8 cellular contexts compared by ENCODE assay signal in the genomic region with DNA sequence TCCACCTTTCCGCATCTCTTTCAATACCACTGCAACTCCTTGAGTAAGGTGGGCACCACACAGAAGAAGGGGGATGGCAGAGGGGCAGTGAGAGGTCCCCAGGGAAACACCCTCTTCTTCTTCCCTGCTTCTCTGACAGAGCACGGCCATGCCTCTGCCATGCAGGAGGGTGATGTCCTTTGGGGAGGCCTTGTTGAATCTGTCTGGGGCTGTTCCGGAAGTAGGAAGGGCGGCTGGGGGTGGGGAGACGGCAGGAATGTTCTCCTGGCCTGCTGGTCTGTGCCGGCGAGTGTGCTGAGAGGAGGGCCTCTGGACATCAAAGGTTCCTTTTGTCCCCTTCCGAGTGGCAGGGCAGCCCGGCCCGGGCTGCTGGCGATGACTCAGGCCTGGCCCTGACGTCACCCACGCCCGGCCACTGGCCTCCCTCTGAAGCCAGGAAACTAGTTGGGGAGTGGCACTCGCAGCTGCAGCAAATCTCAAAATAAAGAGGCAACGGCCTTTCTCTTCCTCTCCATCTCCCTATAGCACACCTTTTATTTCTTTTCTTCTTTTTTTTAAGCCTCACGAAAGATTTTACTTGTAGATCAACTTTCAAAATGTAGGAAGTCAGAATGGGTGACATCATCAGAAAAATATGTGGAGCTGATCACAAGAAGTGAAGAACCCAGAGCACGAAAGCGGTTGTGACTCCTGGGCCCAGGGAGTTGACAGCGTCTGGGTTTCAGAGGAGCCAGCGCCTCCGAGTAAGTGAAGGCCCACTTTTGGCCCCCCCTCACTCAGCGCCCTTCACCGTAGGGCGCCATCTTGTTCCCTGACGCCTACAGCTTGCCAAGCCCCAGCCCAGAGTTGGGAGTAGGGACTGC. TPM values are rescaled to one million over a fixed set of nuclear protein-coding genes. Genes with fewer than 3 reads are reported as not detected.
DNase-seq lines count a peak whose midpoint lies in the region; ATAC-seq and TF ChIP-seq lines count a peak whose summit lies in the region.

A gene with protein sequence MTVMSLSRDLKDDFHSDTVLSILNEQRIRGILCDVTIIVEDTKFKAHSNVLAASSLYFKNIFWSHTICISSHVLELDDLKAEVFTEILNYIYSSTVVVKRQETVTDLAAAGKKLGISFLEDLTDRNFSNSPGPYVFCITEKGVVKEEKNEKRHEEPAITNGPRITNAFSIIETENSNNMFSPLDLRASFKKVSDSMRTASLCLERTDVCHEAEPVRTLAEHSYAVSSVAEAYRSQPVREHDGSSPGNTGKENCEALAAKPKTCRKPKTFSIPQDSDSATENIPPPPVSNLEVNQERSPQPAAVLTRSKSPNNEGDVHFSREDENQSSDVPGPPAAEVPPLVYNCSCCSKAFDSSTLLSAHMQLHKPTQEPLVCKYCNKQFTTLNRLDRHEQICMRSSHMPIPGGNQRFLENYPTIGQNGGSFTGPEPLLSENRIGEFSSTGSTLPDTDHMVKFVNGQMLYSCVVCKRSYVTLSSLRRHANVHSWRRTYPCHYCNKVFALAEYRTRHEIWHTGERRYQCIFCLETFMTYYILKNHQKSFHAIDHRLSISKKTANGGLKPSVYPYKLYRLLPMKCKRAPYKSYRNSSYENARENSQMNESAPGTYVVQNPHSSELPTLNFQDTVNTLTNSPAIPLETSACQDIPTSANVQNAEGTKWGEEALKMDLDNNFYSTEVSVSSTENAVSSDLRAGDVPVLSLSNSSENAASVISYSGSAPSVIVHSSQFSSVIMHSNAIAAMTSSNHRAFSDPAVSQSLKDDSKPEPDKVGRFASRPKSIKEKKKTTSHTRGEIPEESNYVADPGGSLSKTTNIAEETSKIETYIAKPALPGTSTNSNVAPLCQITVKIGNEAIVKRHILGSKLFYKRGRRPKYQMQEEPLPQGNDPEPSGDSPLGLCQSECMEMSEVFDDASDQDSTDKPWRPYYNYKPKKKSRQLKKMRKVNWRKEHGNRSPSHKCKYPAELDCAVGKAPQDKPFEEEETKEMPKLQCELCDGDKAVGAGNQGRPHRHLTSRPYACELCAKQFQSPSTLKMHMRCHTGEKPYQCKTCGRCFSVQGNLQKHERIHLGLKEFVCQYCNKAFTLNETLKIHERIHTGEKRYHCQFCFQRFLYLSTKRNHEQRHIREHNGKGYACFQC (N-terminal part only) (plus strand): TSS at position 443 of the 863 bp plus-strand sequence. CDS start 73,885 bp downstream, outside the sequence.

- TF ChIP-seq CTCF in heart left ventricle (IDR thresholded peaks at IDR 0.05) = no peak
- no peak for TF ChIP-seq CTCF in osteoblast (IDR thresholded peaks at IDR 0.05; ENCODE audit: extremely low read depth, low read depth, low read length)

- peak within 1 kb of the TSS; percentile 77 for H3K4me2 ChIP-seq in osteoblast (ENCODE audit: insufficient read depth, low read length)

- H3K36me3 ChIP-seq in heart left ventricle = peaks cover 0 to 27% (median 7%) of the 10 kb centered on the region in 9 donors
- peaks cover 15% of the 10 kb centered on the region for H3K36me3 ChIP-seq in osteoblast (ENCODE audit: insufficient read depth, low read length)

- peak; percentile 92 to 96 (median 95) for ATAC-seq in heart left ventricle
- ATAC-seq in HG03039 (IDR thresholded peaks at IDR 0.05; ENCODE audit: unreplicated experiment) = no peak
- ATAC-seq in GM21786 (IDR thresholded peaks at IDR 0.05; ENCODE audit: unreplicated experiment) = no peak

- H2AFZ ChIP-seq in osteoblast (ENCODE audit: low read length) = no peak within 1 kb of the TSS

- H3K9me3 ChIP-seq in heart left ventricle (peaks cover 0 to 11% (median 2%) of the 10 kb centered on the region in 12 donors), osteoblast (ENCODE audit: low read depth, low read length) (no peaks in the 10 kb centered on the region)

- DNase-seq in COLO829 (ENCODE audit: low spot score) = peak; percentile 98
- peak; percentile 48 for DNase-seq in HuH-7.5 (ENCODE audit: low spot score)
- peak; percentile 88 for DNase-seq in amniotic epithelial cell (ENCODE audit: low read depth)
- DNase-seq in heart left ventricle = peak; percentile 91 to 98 (median 93)
- peak; percentile 90 for DNase-seq in osteoblast (ENCODE audit: insufficient read length, low spot score, missing footprints)
- DNase-seq in cerebellar cortex (ENCODE audit: low spot score) = no peak

- no peaks in the 10 kb centered on the region for H4K20me1 ChIP-seq in osteoblast (ENCODE audit: insufficient read depth, low read length)

- H3K27me3 ChIP-seq in heart left ventricle (no peaks in the 10 kb centered on the region), osteoblast (ENCODE audit: insufficient read depth, low read length) (no peaks in the 10 kb centered on the region)

- H3K27ac ChIP-seq in heart left ventricle = peak within 1 kb of the TSS; percentile 87 to 97 (median 94)
- peak within 1 kb of the TSS; percentile 99 for H3K27ac ChIP-seq in osteoblast (ENCODE audit: low read depth, low read length)

- peak in 1 of 2 donors; percentile 88 for TF ChIP-seq POLR2A in heart left ventricle (IDR thresholded peaks at IDR 0.05)

- WGBS in heart left ventricle, 4 donors = 17 to 27% (median 19%) methylated on average over 26 of the region's 26 CpGs

- H3K4me3 ChIP-seq in heart left ventricle = peak within 1 kb of the TSS; percentile 3 to 54 (median 44)
- peak within 1 kb of the TSS; percentile 62 for H3K4me3 ChIP-seq in osteoblast (ENCODE audit: insufficient read depth, low read length)

- intact Hi-C loops in heart left ventricle (cut with DNase I) = loop anchor here (2.0 to 10.0 kb wide), 8 partner anchors 34 to 197 kb away; no protein-coding TSS in a partner anchor

- H3K79me2 ChIP-seq in osteoblast (ENCODE audit: insufficient read depth, low read length) = peaks cover 29% of the 10 kb centered on the region

- H3K4me1 ChIP-seq in heart left ventricle (peaks cover 12 to 64% (median 42%) of the 10 kb centered on the region in 12 donors), osteoblast (ENCODE audit: insufficient read depth, low read length) (peaks cover 60% of the 10 kb centered on the region)

RNA-seq across cellular contexts. Expression of the gene that starts here (rescaled TPM):
- 100 to 1,000 TPM in 7 of 9 donors, 10 to 100 TPM in 2; 97.5 to 189 (median 128) TPM for total RNA-seq in heart left ventricle
- 10 to 100 TPM; 15.5 to 88.1 TPM for polyA plus RNA-seq in heart left ventricle
- 181 and 196 TPM in 2 replicates for total RNA-seq in osteoblast

Comparison
In these comparisons a context has a peak if more than half of its experiments do, and no peak if none do; other contexts are left out.
1. ATAC-seq: peak in heart left ventricle (4 of 4); none in HG03039 (single experiment) and GM21786 (single experiment).